In genomic region chr4:10569491-10569890, GRCh38 we compare ENCODE assay signal across 33 cellular contexts.
"Had no signal": no experiment of that assay in that cellular context is flagged by ENCODE, and none has a peak within 500 bp of the region (broad histone marks: within the 10 kb centered on the region; RNA-seq: fewer than 3 reads in every experiment).

No MANE protein-coding gene starts in this region.

- H3K9me3 ChIP-seq: adrenal gland, ascending aorta, body of pancreas, breast epithelium had no signal

- H3K27ac ChIP-seq: adrenal gland, ascending aorta, body of pancreas, brain microvascular endothelial cell, breast epithelium, cardiac muscle cell had no signal

- DNase-seq: activated effector memory CD4-positive, alpha-beta T cell treated with anti-CD3 and anti-CD28 coated beads, Interleukin-2, amount 50 U/mL, for 16 hours; activated effector memory CD4-positive, alpha-beta T cell treated with Interleukin-2 at 50 U/mL for 16 hours; activated gamma-delta T cell; activated gamma-delta T cell treated with Interleukin-2 at 50 U/mL for 16 hours; activated naive CD4-positive, alpha-beta T cell; activated naive CD4-positive, alpha-beta T cell treated with anti-CD3 and anti-CD28 coated beads for 36 hours; activated naive CD4-positive, alpha-beta T cell treated with anti-CD3 and anti-CD28 coated beads, Interleukin-2, amount 10 ng/mL, durations not matched to agents 7 days and 5 days; activated naive CD4-positive, alpha-beta T cell treated with anti-CD3 and anti-CD28 coated beads, Interleukin-2, amount 50 U/mL, for 16 hours; activated naive CD4-positive, alpha-beta T cell treated with Interleukin-2 at 50 U/mL for 16 hours; activated naive CD8-positive, alpha-beta T cell treated with anti-CD3 and anti-CD28 coated beads for 36 hours; activated naive CD8-positive, alpha-beta T cell treated with anti-CD3 and anti-CD28 coated beads, Interleukin-2, amount 10 ng/mL, durations not matched to agents 7 days and 5 days; activated naive CD8-positive, alpha-beta T cell treated with anti-CD3 and anti-CD28 coated beads, Interleukin-2, amount 50 U/mL, for 24 hours; activated T-cell treated with anti-CD3 and anti-CD28 coated beads for 4 hours; activated T-cell treated with anti-CD3 and anti-CD28 coated beads, Interleukin-2, amount 50 U/mL, for 1 hour; activated T-cell treated with anti-CD3 and anti-CD28 coated beads, Interleukin-2, amount 50 U/mL, for 24 hours; activated T-cell treated with anti-CD3 and anti-CD28 coated beads, Interleukin-2, amount 50 U/mL, for 4 hours; activated T-cell treated with anti-CD3 and anti-CD28 coated beads, Interleukin-2, amount 50 U/mL, for 48 hours; activated T-cell treated with anti-CD3 and anti-CD28 coated beads, Interleukin-2, amount 50 U/mL, for 72 hours; adrenal gland; amniotic stem cell; amygdala; anterior cingulate cortex; aorta; body of pancreas; brain microvascular endothelial cell; caudate nucleus; central memory CD4-positive, alpha-beta T cell; cerebellar nuclear complex had no signal

- H3K4me3 ChIP-seq: adrenal gland, ascending aorta, body of pancreas, breast epithelium, cardiac muscle cell had no signal

- H3K4me1 ChIP-seq: adrenal gland, ascending aorta, body of pancreas, breast epithelium had no signal

- H3K27me3 ChIP-seq: adrenal gland, ascending aorta, body of pancreas, brain microvascular endothelial cell, breast epithelium, cardiac muscle cell had no signal

- ATAC-seq: activated naive CD4-positive, alpha-beta T cell treated with anti-CD3 and anti-CD28 coated beads, Interleukin-2, amount 50 U/mL, for 72 hours; activated naive CD8-positive, alpha-beta T cell treated with anti-CD3 and anti-CD28 coated beads, Interleukin-2, amount 50 U/mL, for 24 hours; activated T-cell treated with anti-CD3 and anti-CD28 coated beads, Interleukin-2, amount 50 U/mL, for 4 hours; activated T-cell treated with anti-CD3 and anti-CD28 coated beads, Interleukin-2, amount 50 U/mL, for 72 hours; activated T-helper 17 cell treated with anti-CD3 and anti-CD28 coated beads, Interleukin-2, amount 50 U/mL, for 72 hours; body of pancreas had no signal

- H3K36me3 ChIP-seq: adrenal gland, ascending aorta, brain microvascular endothelial cell, breast epithelium, cardiac muscle cell had no signal
